ENCODE assay signal across 8 cellular contexts in the genomic region with DNA sequence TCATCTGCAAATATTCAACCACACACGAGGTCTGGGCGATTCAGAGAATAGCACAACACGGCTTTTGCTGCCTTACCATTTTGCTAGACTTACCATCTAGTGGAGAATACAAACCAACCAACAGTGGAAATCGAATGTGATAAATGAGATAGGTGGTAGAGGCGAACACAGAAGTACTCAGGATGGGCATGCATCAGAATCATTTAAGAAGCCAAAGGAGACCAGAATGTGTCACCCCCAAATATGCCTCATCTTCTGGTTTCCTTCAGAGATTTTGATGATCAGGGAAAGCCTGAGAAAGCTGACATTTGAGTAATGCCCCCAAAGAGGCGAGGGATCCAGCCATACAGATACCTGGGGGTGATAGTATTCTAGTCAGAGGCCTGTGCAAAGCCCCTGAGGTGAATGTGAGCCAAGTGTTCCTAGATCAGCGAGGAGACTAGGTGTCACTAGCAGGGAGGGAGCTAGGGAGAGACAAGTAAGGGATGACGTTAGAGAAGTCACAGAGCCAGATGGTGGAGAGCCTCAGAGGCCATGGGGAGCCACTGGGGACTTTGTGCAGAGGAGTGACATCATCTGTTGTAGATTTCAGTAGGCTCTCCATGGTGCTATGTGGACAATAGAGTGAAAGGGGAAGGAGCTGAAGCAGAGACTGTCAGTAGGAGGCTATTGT.
DNase-seq lines count a peak whose midpoint lies in the region; ATAC-seq lines count a peak whose summit lies in the region.

No MANE protein-coding gene starts in this region.

- no peaks in the 10 kb centered on the region for H3K4me1 ChIP-seq in rectal smooth muscle tissue (ENCODE audit: control insufficient read depth, insufficient read depth, low read length)

- no peak overlapping the region for H3K9ac ChIP-seq in rectal smooth muscle tissue (ENCODE audit: low read length)

- H3K4me3 ChIP-seq in rectal smooth muscle tissue (ENCODE audit: low read length) = peak overlapping the region; percentile 62

- no peak for ATAC-seq in GM21390 (IDR thresholded peaks at IDR 0.05; ENCODE audit: unreplicated experiment)
- no peak for ATAC-seq in GM18498 (IDR thresholded peaks at IDR 0.05; ENCODE audit: unreplicated experiment)
- no peak for ATAC-seq in GM21717 (IDR thresholded peaks at IDR 0.05; ENCODE audit: unreplicated experiment)

- DNase-seq in SIG-M5 treated with dmso at 0.1 percent for 504 hours (lab: John Stamatoyannopoulos, UW; ENCODE audit: unreplicated experiment) (peak; percentile 53), SIG-M5 (lab: John Stamatoyannopoulos, UW) (no peak), NCI-H524 treated with DMSO at 0.1 percent for 48 hours (lab: John Stamatoyannopoulos, UW) (peak; percentile 23)
- peak; percentile 5 for DNase-seq in central memory CD4-positive, alpha-beta T cell

- no peaks in the 10 kb centered on the region for H3K36me3 ChIP-seq in rectal smooth muscle tissue (ENCODE audit: control insufficient read depth, insufficient read depth, low read length)

- no peaks in the 10 kb centered on the region for H3K27me3 ChIP-seq in rectal smooth muscle tissue (ENCODE audit: control insufficient read depth, insufficient read depth, low read length)

- H3K27ac ChIP-seq in rectal smooth muscle tissue (ENCODE audit: low read depth, low read length) = no peak overlapping the region
